In the genomic region with DNA sequence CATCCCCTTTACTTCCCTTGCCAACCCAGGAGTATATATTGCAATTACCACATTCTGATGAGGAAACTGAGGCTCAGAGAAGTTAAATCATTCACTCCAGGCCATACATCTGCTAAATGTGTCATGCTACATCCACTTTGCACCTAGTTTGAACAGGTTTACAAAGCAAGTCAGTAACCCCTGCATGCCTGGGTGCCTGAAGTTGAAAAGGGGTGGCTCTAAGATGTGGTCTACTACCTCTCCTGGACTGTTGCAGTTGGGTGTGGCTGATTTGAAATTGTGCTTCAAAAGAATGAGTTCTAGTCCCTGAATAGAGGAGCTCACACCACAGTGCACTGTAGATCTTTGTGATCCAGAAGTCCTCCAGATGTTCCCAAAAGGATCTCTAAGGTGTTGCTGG, we compare ENCODE assay signal across 9 cellular contexts. TPM values are rescaled to one million over a fixed set of nuclear protein-coding genes. Genes with fewer than 3 reads are reported as not detected.
DNase-seq lines count a peak whose midpoint lies in the region; ATAC-seq and TF ChIP-seq lines count a peak whose summit lies in the region.
"Had no signal": no experiment of that assay in that cellular context is flagged by ENCODE, and none has a peak within 500 bp of the region (broad histone marks: within the 10 kb centered on the region; RNA-seq: fewer than 3 reads in every experiment).

No MANE protein-coding gene starts in this region.

- H2BK5ac ChIP-seq in mesenchymal stem cell (ENCODE audit: low read depth, low read length, poor library complexity, severe bottlenecking) = no peak overlapping the region

- H3K4me1 ChIP-seq in mesenchymal stem cell (ENCODE audit: control insufficient read depth, insufficient read depth, low read depth, low read length) = peaks cover 1% of the 10 kb centered on the region
- H3K4me1 ChIP-seq in thyroid gland = peaks cover 4 to 40% of the 10 kb centered on the region in 2 donors

- H3K4me1 Mint-ChIP-seq in activated CD4-positive, alpha-beta memory T cell treated with anti-CD3 and anti-CD28 coated beads, Interleukin-2, amount 10 ng/mL, durations not matched to agents 7 days and 5 days = peaks cover 99% of the 10 kb centered on the region

- TF ChIP-seq POLR2A in thyroid gland (IDR thresholded peaks at IDR 0.05) = no peak

- H2BK12ac ChIP-seq in mesenchymal stem cell (ENCODE audit: low read length in 2 of 2) = peak overlapping the region; percentile 87

- no peak overlapping the region for H2BK15ac ChIP-seq in mesenchymal stem cell (ENCODE audit: low read depth, poor library complexity, severe bottlenecking)

- no peak overlapping the region for H2AK5ac ChIP-seq in mesenchymal stem cell (ENCODE audit: low read length, severe bottlenecking)

- H4K8ac ChIP-seq in mesenchymal stem cell (ENCODE audit: low read length) = peak overlapping the region; percentile 29

- POLR2A ChIA-PET in activated CD4-positive, alpha-beta memory T cell treated with anti-CD3 and anti-CD28 coated beads, Interleukin-2, amount 10 ng/mL, durations not matched to agents 7 days and 5 days (lab: Charles Lee) = interaction anchor here (1.3 to 13.0 kb wide), 12 partner anchors 12 to 679 kb away, joined by 4 to 168 read pairs (median 10); a partner anchor contains a TSS

- ATAC-seq in HG02763 (IDR thresholded peaks at IDR 0.05; ENCODE audit: unreplicated experiment) (no peak), GM19455 (IDR thresholded peaks at IDR 0.05; ENCODE audit: unreplicated experiment) (no peak)

- intact Hi-C loops in thyroid gland (cut with DNase I) = no loop called here

- H3K4ac ChIP-seq in mesenchymal stem cell (ENCODE audit: low read depth in 1 of 2, low read length in 2 of 2) = peak overlapping the region in 1 of 2 experiments; percentile 24

- TF ChIP-seq CTCF in thyroid gland (IDR thresholded peaks at IDR 0.05) = no peak

- no peak overlapping the region for H2AFZ ChIP-seq in mesenchymal stem cell (ENCODE audit: low read depth, low read length)

- peak overlapping the region; percentile 57 for H3K4me3 Mint-ChIP-seq in activated CD4-positive, alpha-beta memory T cell treated with anti-CD3 and anti-CD28 coated beads, Interleukin-2, amount 10 ng/mL, durations not matched to agents 7 days and 5 days

- H3K9me3 ChIP-seq in mesenchymal stem cell (ENCODE audit: control insufficient read depth, low read length) = no peaks in the 10 kb centered on the region
- no peaks in the 10 kb centered on the region for H3K9me3 ChIP-seq in thyroid gland

- H3K79me1 ChIP-seq in mesenchymal stem cell (replicated peaks; ENCODE audit: low read length, poor library complexity, severe bottlenecking) = no peaks in the 10 kb centered on the region

- H3K27ac Mint-ChIP-seq in activated CD4-positive, alpha-beta memory T cell treated with anti-CD3 and anti-CD28 coated beads, Interleukin-2, amount 10 ng/mL, durations not matched to agents 7 days and 5 days = peak overlapping the region; percentile 92

- no peak overlapping the region for H3K23ac ChIP-seq in mesenchymal stem cell (ENCODE audit: low read length in 2 of 2)

- H3K36me3 ChIP-seq in mesenchymal stem cell (ENCODE audit: control insufficient read depth in 1 of 2, insufficient read depth in 2 of 2, low read depth in 1 of 2, low read length in 2 of 2) = no peaks in the 10 kb centered on the region
- no peaks in the 10 kb centered on the region for H3K36me3 ChIP-seq in thyroid gland

- no peaks in the 10 kb centered on the region for H3K27me3 Mint-ChIP-seq in activated CD4-positive, alpha-beta memory T cell treated with anti-CD3 and anti-CD28 coated beads, Interleukin-2, amount 10 ng/mL, durations not matched to agents 7 days and 5 days

- no peak overlapping the region for H3K4me2 ChIP-seq in mesenchymal stem cell (ENCODE audit: low read length, poor library complexity, severe bottlenecking)

- peak; percentile 58 for DNase-seq in activated effector memory CD4-positive, alpha-beta T cell treated with anti-CD3 and anti-CD28 coated beads, Interleukin-2, amount 50 U/mL, for 16 hours
- DNase-seq in activated effector memory CD4-positive, alpha-beta T cell treated with Interleukin-2 at 50 U/mL for 16 hours = no peak
- no peak for DNase-seq in activated CD4-positive, alpha-beta memory T cell treated with anti-CD3 and anti-CD28 coated beads, Interleukin-2, amount 10 ng/mL, durations not matched to agents 7 days and 5 days
- DNase-seq in mesenchymal stem cell = no peak
- no peak for DNase-seq in thyroid gland
- no peak for DNase-seq in NCI-H187 (lab: John Stamatoyannopoulos, UW)
- DNase-seq: NCI-H2029 had no signal

- peaks cover 56% of the 10 kb centered on the region for H3K36me3 Mint-ChIP-seq in activated CD4-positive, alpha-beta memory T cell treated with anti-CD3 and anti-CD28 coated beads, Interleukin-2, amount 10 ng/mL, durations not matched to agents 7 days and 5 days (ENCODE audit: low read depth)

- H3K14ac ChIP-seq in mesenchymal stem cell (ENCODE audit: low read length in 2 of 2) = no peak overlapping the region

- no peaks in the 10 kb centered on the region for H3K27me3 ChIP-seq in mesenchymal stem cell (ENCODE audit: control insufficient read depth in 1 of 2, insufficient read depth in 1 of 2, low read length in 2 of 2)
- H3K27me3 ChIP-seq in thyroid gland = no peaks in the 10 kb centered on the region

- H3K9me3 Mint-ChIP-seq in activated CD4-positive, alpha-beta memory T cell treated with anti-CD3 and anti-CD28 coated beads, Interleukin-2, amount 10 ng/mL, durations not matched to agents 7 days and 5 days = no peaks in the 10 kb centered on the region

- H3K9ac ChIP-seq in mesenchymal stem cell (ENCODE audit: low read length) = no peak overlapping the region

- H3K4me3 ChIP-seq in mesenchymal stem cell (ENCODE audit: insufficient read depth in 1 of 2, low read depth in 1 of 2, low read length in 2 of 2) (no peak overlapping the region), thyroid gland (replicated peaks in 1 of 3) (no peak overlapping the region)

- CTCF ChIA-PET in activated CD4-positive, alpha-beta memory T cell treated with anti-CD3 and anti-CD28 coated beads, Interleukin-2, amount 10 ng/mL, durations not matched to agents 7 days and 5 days (lab: Charles Lee) = interaction anchor here (1.0 to 2.9 kb wide), 5 partner anchors 10 to 416 kb away, joined by 3 to 14 read pairs (median 3); no protein-coding TSS in a partner anchor

- H2BK120ac ChIP-seq in mesenchymal stem cell (ENCODE audit: low read depth, low read length) = no peak overlapping the region

- peak overlapping the region; percentile 16 to 67 for H3K18ac ChIP-seq in mesenchymal stem cell (ENCODE audit: low read depth in 1 of 2, low read length in 2 of 2)

- no peak overlapping the region for H4K91ac ChIP-seq in mesenchymal stem cell (ENCODE audit: low read length)

- no peak overlapping the region for H3K27ac ChIP-seq in mesenchymal stem cell (ENCODE audit: low read length, poor library complexity, severe bottlenecking)
- peak overlapping the region in 2 of 3 donors; percentile 52 to 73 for H3K27ac ChIP-seq in thyroid gland

RNA-seq across cellular contexts. Expression of a gene that starts 23.7 kb away (rescaled TPM):
- 100 to 1,000 TPM; 133 to 139 TPM for total RNA-seq in activated CD4-positive, alpha-beta memory T cell treated with anti-CD3 and anti-CD28 coated beads, Interleukin-2, amount 10 ng/mL, durations not matched to agents 7 days and 5 days
- 12.2 TPM for polyA plus RNA-seq in mesenchymal stem cell (2013, experiment 1 of 2)
- 12.6 TPM for polyA plus RNA-seq in mesenchymal stem cell (2013, experiment 2 of 2)
- 10 to 100 TPM in 3 of 4 donors, 1 to 10 TPM in 1; 8.7 to 26.7 (median 19.9) TPM for total RNA-seq in thyroid gland

Comparison
In these comparisons a context has a peak if more than half of its experiments do, and no peak if none do; other contexts are left out.
1. RNA of a gene that starts 23.7 kb away (total RNA-seq): 133 to 139 TPM in activated CD4-positive, alpha-beta memory T cell treated with anti-CD3 and anti-CD28 coated beads, Interleukin-2, amount 10 ng/mL, durations not matched to agents 7 days and 5 days; 8.7 to 26.7 TPM in thyroid gland; every median in the first group is over 4 times any median in the second.